In the genomic region with DNA sequence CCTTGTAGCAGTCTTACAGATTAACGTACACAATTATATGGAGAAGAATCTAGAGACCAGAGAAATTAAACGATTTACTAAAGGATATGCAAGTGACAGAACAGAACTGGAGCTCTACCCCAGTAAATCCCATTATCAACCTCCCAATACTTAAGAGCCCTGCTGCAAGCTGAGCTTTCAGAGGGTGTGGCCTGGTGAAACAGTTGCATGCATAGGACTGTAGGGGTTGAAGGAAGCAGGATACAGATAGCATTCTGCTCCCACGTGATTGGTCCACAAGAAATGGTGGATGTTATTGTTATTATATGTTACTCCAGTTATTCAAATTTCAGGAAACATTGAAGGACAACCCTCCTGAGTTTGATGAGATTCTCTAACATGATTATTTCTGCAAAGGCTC, we compare ENCODE assay signal across 24 cellular contexts.
"Had no signal": no experiment of that assay in that cellular context is flagged by ENCODE, and none has a peak within 500 bp of the region (broad histone marks: within the 10 kb centered on the region; RNA-seq: fewer than 3 reads in every experiment).

No MANE protein-coding gene starts in this region.

- DNase-seq: activated CD4-positive, alpha-beta T cell treated with anti-CD3 and anti-CD28 coated beads for 36 hours; activated CD4-positive, alpha-beta T cell treated with anti-CD3 and anti-CD28 coated beads, Interleukin-2, amount 50 U/mL, for 48 hours; activated CD8-positive, alpha-beta memory T cell treated with anti-CD3 and anti-CD28 coated beads, Interleukin-2, amount 50 U/mL, for 48 hours; activated naive CD4-positive, alpha-beta T cell treated with anti-CD3 and anti-CD28 coated beads, Interleukin-2, amount 50 U/mL, for 16 hours; activated naive CD8-positive, alpha-beta T cell treated with anti-CD3 and anti-CD28 coated beads, Interleukin-2, amount 50 U/mL, for 24 hours; activated T-cell treated with anti-CD3 and anti-CD28 coated beads, Interleukin-2, amount 50 U/mL, for 4 hours; aorta; brain microvascular endothelial cell; caudate nucleus; dermis blood vessel endothelial cell; effector CD8-positive, alpha-beta T cell; foreskin melanocyte; left ventricle myocardium superior; mammary epithelial cell; pancreas; psoas muscle; stimulated activated CD4-positive, alpha-beta T cell treated with anti-CD3 and anti-CD28 coated beads, Interleukin-4, amount 100 ng/mL, for 24 hours; stimulated activated naive CD4-positive, alpha-beta T cell treated with Interleukin-2 at 50 U/mL for 16 hours; substantia nigra; T-helper 1 cell; thyroid gland had no signal

- H3K4me1 Mint-ChIP-seq: activated CD4-positive, alpha-beta T cell treated with anti-CD3 and anti-CD28 coated beads for 36 hours; activated naive CD8-positive, alpha-beta T cell treated with anti-CD3 and anti-CD28 coated beads, Interleukin-2, amount 50 U/mL, for 24 hours had no signal

- H3K4me1 ChIP-seq: pancreas, psoas muscle, right atrium auricular region, thyroid gland had no signal

- H3K9me3 ChIP-seq: neutrophil, pancreas, psoas muscle, right atrium auricular region, thyroid gland had no signal

- H3K36me3 ChIP-seq: brain microvascular endothelial cell, neutrophil, pancreas, right atrium auricular region, thyroid gland had no signal

- H3K4me3 ChIP-seq: pancreas, psoas muscle, right atrium auricular region, thyroid gland had no signal

- H3K4me3 Mint-ChIP-seq: activated CD4-positive, alpha-beta T cell treated with anti-CD3 and anti-CD28 coated beads for 36 hours; activated naive CD8-positive, alpha-beta T cell treated with anti-CD3 and anti-CD28 coated beads, Interleukin-2, amount 50 U/mL, for 24 hours; activated T-cell treated with anti-CD3 and anti-CD28 coated beads, Interleukin-2, amount 50 U/mL, for 4 hours; natural killer cell treated with Interleukin-12 subunit alpha and Interleukin-12 subunit beta and Interleukin-15 and Interleukin-18, amount 100 ng/mL, for 72 hours had no signal

- H3K36me3 Mint-ChIP-seq: natural killer cell treated with Interleukin-12 subunit alpha and Interleukin-12 subunit beta and Interleukin-15 and Interleukin-18, amount 100 ng/mL, for 72 hours had no signal

- H3K27me3 ChIP-seq: brain microvascular endothelial cell, neutrophil, pancreas, right atrium auricular region, thyroid gland had no signal

- H3K27ac ChIP-seq: brain microvascular endothelial cell, neutrophil, pancreas, psoas muscle, right atrium auricular region, thyroid gland had no signal

- H3K9me3 Mint-ChIP-seq: activated naive CD8-positive, alpha-beta T cell treated with anti-CD3 and anti-CD28 coated beads, Interleukin-2, amount 50 U/mL, for 24 hours; activated T-cell treated with anti-CD3 and anti-CD28 coated beads, Interleukin-2, amount 50 U/mL, for 4 hours had no signal

- H3K27me3 Mint-ChIP-seq: activated CD4-positive, alpha-beta T cell treated with anti-CD3 and anti-CD28 coated beads for 36 hours; activated naive CD8-positive, alpha-beta T cell treated with anti-CD3 and anti-CD28 coated beads, Interleukin-2, amount 50 U/mL, for 24 hours; natural killer cell treated with Interleukin-12 subunit alpha and Interleukin-12 subunit beta and Interleukin-15 and Interleukin-18, amount 100 ng/mL, for 72 hours had no signal

- H3K27ac Mint-ChIP-seq: activated CD4-positive, alpha-beta T cell treated with anti-CD3 and anti-CD28 coated beads for 36 hours; activated naive CD8-positive, alpha-beta T cell treated with anti-CD3 and anti-CD28 coated beads, Interleukin-2, amount 50 U/mL, for 24 hours; natural killer cell treated with Interleukin-12 subunit alpha and Interleukin-12 subunit beta and Interleukin-15 and Interleukin-18, amount 100 ng/mL, for 72 hours had no signal

- ATAC-seq: activated CD4-positive, alpha-beta T cell treated with anti-CD3 and anti-CD28 coated beads for 36 hours; activated naive CD8-positive, alpha-beta T cell treated with anti-CD3 and anti-CD28 coated beads, Interleukin-2, amount 50 U/mL, for 24 hours; activated T-cell treated with anti-CD3 and anti-CD28 coated beads, Interleukin-2, amount 50 U/mL, for 4 hours; left ventricle myocardium superior; natural killer cell treated with Interleukin-12 subunit alpha and Interleukin-12 subunit beta and Interleukin-15 and Interleukin-18, amount 100 ng/mL, for 72 hours; pancreas; psoas muscle had no signal
